In the genomic region with DNA sequence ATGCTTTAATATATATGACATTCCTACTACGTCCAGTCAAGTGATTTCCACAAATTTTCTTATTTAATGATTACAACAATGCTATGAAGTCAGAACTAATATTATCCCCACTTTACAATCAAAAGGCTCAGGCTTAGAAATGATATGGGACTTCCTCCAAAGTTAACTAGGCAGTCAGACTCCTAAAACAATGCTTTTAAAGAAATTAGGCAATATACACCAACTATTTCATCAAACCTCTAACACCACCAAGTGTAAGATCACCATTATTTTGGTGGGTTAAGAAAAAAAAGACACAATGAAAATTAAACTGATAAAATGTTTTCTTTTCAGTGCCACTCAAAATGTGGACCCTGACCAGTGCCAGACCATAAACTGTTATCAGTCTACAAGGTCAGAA, we compare ENCODE assay signal across 1 cellular context.
TF ChIP-seq lines count a peak whose summit lies in the region.

No MANE protein-coding gene starts in this region.

TF ChIP-seq in HepG2, 621 proteins besides CTCF, POLR2A, EP300 and RAD21 (continued from another document):
- TF ChIP-seq, protein P1, sequence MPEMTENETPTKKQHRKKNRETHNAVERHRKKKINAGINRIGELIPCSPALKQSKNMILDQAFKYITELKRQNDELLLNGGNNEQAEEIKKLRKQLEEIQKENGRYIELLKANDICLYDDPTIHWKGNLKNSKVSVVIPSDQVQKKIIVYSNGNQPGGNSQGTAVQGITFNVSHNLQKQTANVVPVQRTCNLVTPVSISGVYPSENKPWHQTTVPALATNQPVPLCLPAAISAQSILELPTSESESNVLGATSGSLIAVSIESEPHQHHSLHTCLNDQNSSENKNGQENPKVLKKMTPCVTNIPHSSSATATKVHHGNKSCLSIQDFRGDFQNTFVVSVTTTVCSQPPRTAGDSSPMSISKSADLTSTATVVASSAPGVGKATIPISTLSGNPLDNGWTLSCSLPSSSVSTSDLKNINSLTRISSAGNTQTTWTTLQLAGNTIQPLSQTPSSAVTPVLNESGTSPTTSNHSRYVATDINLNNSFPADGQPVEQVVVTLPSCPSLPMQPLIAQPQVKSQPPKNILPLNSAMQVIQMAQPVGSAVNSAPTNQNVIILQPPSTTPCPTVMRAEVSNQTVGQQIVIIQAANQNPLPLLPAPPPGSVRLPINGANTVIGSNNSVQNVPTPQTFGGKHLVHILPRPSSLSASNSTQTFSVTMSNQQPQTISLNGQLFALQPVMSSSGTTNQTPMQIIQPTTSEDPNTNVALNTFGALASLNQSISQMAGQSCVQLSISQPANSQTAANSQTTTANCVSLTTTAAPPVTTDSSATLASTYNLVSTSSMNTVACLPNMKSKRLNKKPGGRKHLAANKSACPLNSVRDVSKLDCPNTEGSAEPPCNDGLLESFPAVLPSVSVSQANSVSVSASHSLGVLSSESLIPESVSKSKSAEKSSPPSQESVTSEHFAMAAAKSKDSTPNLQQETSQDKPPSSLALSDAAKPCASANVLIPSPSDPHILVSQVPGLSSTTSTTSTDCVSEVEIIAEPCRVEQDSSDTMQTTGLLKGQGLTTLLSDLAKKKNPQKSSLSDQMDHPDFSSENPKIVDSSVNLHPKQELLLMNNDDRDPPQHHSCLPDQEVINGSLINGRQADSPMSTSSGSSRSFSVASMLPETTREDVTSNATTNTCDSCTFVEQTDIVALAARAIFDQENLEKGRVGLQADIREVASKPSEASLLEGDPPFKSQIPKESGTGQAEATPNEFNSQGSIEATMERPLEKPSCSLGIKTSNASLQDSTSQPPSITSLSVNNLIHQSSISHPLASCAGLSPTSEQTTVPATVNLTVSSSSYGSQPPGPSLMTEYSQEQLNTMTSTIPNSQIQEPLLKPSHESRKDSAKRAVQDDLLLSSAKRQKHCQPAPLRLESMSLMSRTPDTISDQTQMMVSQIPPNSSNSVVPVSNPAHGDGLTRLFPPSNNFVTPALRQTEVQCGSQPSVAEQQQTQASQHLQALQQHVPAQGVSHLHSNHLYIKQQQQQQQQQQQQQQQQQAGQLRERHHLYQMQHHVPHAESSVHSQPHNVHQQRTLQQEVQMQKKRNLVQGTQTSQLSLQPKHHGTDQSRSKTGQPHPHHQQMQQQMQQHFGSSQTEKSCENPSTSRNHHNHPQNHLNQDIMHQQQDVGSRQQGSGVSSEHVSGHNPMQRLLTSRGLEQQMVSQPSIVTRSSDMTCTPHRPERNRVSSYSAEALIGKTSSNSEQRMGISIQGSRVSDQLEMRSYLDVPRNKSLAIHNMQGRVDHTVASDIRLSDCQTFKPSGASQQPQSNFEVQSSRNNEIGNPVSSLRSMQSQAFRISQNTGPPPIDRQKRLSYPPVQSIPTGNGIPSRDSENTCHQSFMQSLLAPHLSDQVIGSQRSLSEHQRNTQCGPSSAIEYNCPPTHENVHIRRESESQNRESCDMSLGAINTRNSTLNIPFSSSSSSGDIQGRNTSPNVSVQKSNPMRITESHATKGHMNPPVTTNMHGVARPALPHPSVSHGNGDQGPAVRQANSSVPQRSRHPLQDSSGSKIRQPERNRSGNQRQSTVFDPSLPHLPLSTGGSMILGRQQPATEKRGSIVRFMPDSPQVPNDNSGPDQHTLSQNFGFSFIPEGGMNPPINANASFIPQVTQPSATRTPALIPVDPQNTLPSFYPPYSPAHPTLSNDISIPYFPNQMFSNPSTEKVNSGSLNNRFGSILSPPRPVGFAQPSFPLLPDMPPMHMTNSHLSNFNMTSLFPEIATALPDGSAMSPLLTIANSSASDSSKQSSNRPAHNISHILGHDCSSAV (CRISPR knock-in tag; IDR thresholded peaks at IDR 0.05; ENCODE audit: borderline replicate concordance): no peak
- TF ChIP-seq UBTF (CRISPR knock-in tag; IDR thresholded peaks at IDR 0.05) (no peak), ERF (CRISPR knock-in tag; IDR thresholded peaks at IDR 0.05) (no peak), SP140L (CRISPR knock-in tag; IDR thresholded peaks at IDR 0.05; ENCODE audit: borderline replicate concordance) (no peak), ZNF143 (CRISPR knock-in tag; IDR thresholded peaks at IDR 0.05) (no peak), CCAR2 (optimal IDR thresholded peaks at IDR 0.05; ENCODE audit: low read depth, low read length) (no peak)
